ENCODE assay signal across 12 cellular contexts in the genomic region with DNA sequence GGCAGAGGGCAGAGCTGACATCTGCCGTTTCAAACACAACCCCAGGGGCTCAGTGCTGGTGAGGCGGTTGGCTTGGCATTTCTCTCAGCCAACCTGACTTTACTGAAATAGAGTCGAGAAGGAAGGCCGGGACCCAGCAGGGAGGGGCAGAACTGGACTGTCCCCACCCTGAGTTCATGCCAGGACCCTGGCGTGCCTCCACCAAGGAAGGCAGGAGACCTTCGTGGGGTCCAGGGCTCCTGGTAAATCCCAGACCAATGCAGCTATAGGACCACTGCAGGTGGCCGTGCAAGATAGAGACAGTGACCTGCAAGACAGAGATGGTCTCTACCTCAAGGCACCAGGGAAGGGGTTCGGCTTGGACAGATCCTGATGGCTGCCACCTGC.
DNase-seq lines count a peak whose midpoint lies in the region; ATAC-seq, FAIRE-seq and TF ChIP-seq lines count a peak whose summit lies in the region.
"Had no signal": no experiment of that assay in that cellular context is flagged by ENCODE, and none has a peak within 500 bp of the region (broad histone marks: within the 10 kb centered on the region; RNA-seq: fewer than 3 reads in every experiment).

No MANE protein-coding gene starts in this region.

- H3K56ac ChIP-seq in H9 (ENCODE audit: insufficient read length, low read depth, low read length) (no peak overlapping the region), H1 (replicated peaks; ENCODE audit: insufficient read length, low read depth, low read length) (no peak overlapping the region)

- H3K4me3 Mint-ChIP-seq in H9, result no peak overlapping the region; a peak in 1 of 5 replicates
- H3K4me3 Mint-ChIP-seq in nephron, result no peak overlapping the region
- H3K4me3 Mint-ChIP-seq: activated CD8-positive, alpha-beta T cell treated with anti-CD3 and anti-CD28 coated beads for 36 hours had no signal

- TF ChIP-seq CTCF in H9 (conservative IDR thresholded peaks at IDR 0.05), result no peak
- TF ChIP-seq CTCF in H1 (IDR thresholded peaks at IDR 0.05; ENCODE audit: control extremely low read depth in 1 of 3, insufficient read depth in 1 of 3, low read depth in 1 of 3, low read length in 3 of 3), result no peak
- TF ChIP-seq CTCF in nephron (IDR thresholded peaks at IDR 0.05; ENCODE audit: unreplicated experiment in 3 of 3), result no peak
- no peak for TF ChIP-seq CTCF in suprapubic skin (IDR thresholded peaks at IDR 0.05)
- TF ChIP-seq CTCF in omental fat pad (IDR thresholded peaks at IDR 0.05), result no peak

- H3K4me1 ChIP-seq in H9 (ENCODE audit: insufficient read depth, low read length) (peaks cover 4% of the 10 kb centered on the region; the same call in 1 of the 2 replicates), H1 (replicated peaks in 1 of 4; ENCODE audit: control insufficient read depth in 3 of 4, insufficient read depth in 4 of 4, low read length in 3 of 4) (peaks cover 5 to 10% (median 8%) of the 10 kb centered on the region in 4 experiments; a peak in 5 of 7 replicates), suprapubic skin (peaks cover 18% of the 10 kb centered on the region)

- H3K4me3 ChIP-seq in H1 (ENCODE audit: extremely low read depth in 1 of 4, insufficient read depth in 2 of 4, low read depth in 3 of 4, low read length in 4 of 4), result no peak overlapping the region
- peak overlapping the region; percentile 10 for H3K4me3 ChIP-seq in suprapubic skin

- no peak for TF ChIP-seq EP300 in H1 (IDR thresholded peaks at IDR 0.05; ENCODE audit: borderline replicate concordance in 1 of 2, low read depth in 2 of 2, low read length in 2 of 2)
- no peak for TF ChIP-seq EP300 in suprapubic skin (IDR thresholded peaks at IDR 0.05)

- H3K27ac Mint-ChIP-seq in H9 (no peak overlapping the region), nephron (peak overlapping the region in 2 of 3 experiments; percentile 94 to 96)
- H3K27ac Mint-ChIP-seq: activated CD8-positive, alpha-beta T cell treated with anti-CD3 and anti-CD28 coated beads for 36 hours had no signal

- POLR2A ChIA-PET in H1 (lab: Charles Lee; ENCODE audit: partially characterized antibody), result interaction anchor here (1.4 kb wide), 1 partner anchor 16 kb away, joined by 4 read pairs; no protein-coding TSS in a partner anchor

- H3K27me3 ChIP-seq in H9 (ENCODE audit: insufficient read depth, low read length), result no peaks in the 10 kb centered on the region
- H3K27me3 ChIP-seq in H1 (replicated peaks in 1 of 4; ENCODE audit: control insufficient read depth in 3 of 4, extremely low read depth in 1 of 4, insufficient read depth in 3 of 4, low read length in 3 of 4), result no peaks in the 10 kb centered on the region; a peak in 1 of 7 replicates
- no peaks in the 10 kb centered on the region for H3K27me3 ChIP-seq in suprapubic skin

- H2AK5ac ChIP-seq in H9 (ENCODE audit: insufficient read length, low read length), result no peak overlapping the region
- no peak overlapping the region for H2AK5ac ChIP-seq in H1 (ENCODE audit: low read depth, low read length)

- H3K9ac ChIP-seq in H9 (ENCODE audit: extremely low read depth, insufficient read length, low read length) (no peak overlapping the region), H1 (replicated peaks in 1 of 4; ENCODE audit: extremely low read depth in 1 of 4, low read depth in 3 of 4, low read length in 3 of 4) (no peak overlapping the region)

- H4K8ac ChIP-seq in H9 (replicated peaks; ENCODE audit: insufficient read length, low read depth, low read length) (no peak overlapping the region), H1 (ENCODE audit: extremely low read depth, insufficient read depth, low read length) (peak overlapping the region; percentile 87)

- no peak overlapping the region for H2BK20ac ChIP-seq in H9 (ENCODE audit: low read depth, low read length, poor library complexity, severe bottlenecking)
- no peak overlapping the region for H2BK20ac ChIP-seq in H1 (ENCODE audit: low read length)

- no peaks in the 10 kb centered on the region for H3K9me3 ChIP-seq in H9 (ENCODE audit: control insufficient read depth, low read depth, low read length)
- H3K9me3 ChIP-seq in H1 (ENCODE audit: insufficient read depth in 2 of 2, low read depth in 1 of 2, low read length in 1 of 2), result 0 out of 4 replicates have a peak, but pooled peaks cover 0 to 5% of the 10 kb centered on the region in 2 experiments
- H3K9me3 ChIP-seq in suprapubic skin, result no peaks in the 10 kb centered on the region

- H3K4ac ChIP-seq in H9 (ENCODE audit: low read depth, low read length) (no peak overlapping the region), H1 (replicated peaks; ENCODE audit: insufficient read length, low read depth, low read length) (no peak overlapping the region)

- ATAC-seq in GM19035 (IDR thresholded peaks at IDR 0.05; ENCODE audit: unreplicated experiment), result no peak
- ATAC-seq in omental fat pad (ENCODE audit: low FRiP score), result no peak
- ATAC-seq: activated CD8-positive, alpha-beta T cell treated with anti-CD3 and anti-CD28 coated beads for 36 hours had no signal

- no peak overlapping the region for H3T11ph ChIP-seq in H9 (ENCODE audit: low read length)

- H3K79me2 ChIP-seq in H9 (ENCODE audit: insufficient read depth, low read length) (no peaks in the 10 kb centered on the region), H1 (ENCODE audit: control insufficient read depth in 1 of 2, insufficient read depth in 2 of 2, low read length in 2 of 2) (no peaks in the 10 kb centered on the region; a peak in 1 of 4 replicates)

- H2AFZ ChIP-seq in H9 (ENCODE audit: low read length) (no peak overlapping the region), H1 (ENCODE audit: low read length) (no peak overlapping the region)

- DNase-seq in H9 (no peak), H1 (ENCODE audit: low read depth in 1 of 2, low spot score in 2 of 2) (no peak), suprapubic skin (ENCODE audit: low spot score in 2 of 2) (no peak), NCI-H2029 treated with DMSO at 0.1 percent for 48 hours (lab: John Stamatoyannopoulos, UW) (no peak), omental fat pad (ENCODE audit: low spot score) (no peak)
- DNase-seq in activated naive CD4-positive, alpha-beta T cell treated with anti-CD3 and anti-CD28 coated beads, Interleukin-2, amount 50 U/mL, for 16 hours, result no peak
- DNase-seq: activated CD8-positive, alpha-beta T cell treated with anti-CD3 and anti-CD28 coated beads for 36 hours; NCI-H1694 treated with DMSO at 0.1 percent for 48 hours; small intestine had no signal

- H3K23me2 ChIP-seq in H9 (ENCODE audit: insufficient read length, low read depth, low read length, poor library complexity, severe bottlenecking) (no peaks in the 10 kb centered on the region), H1 (ENCODE audit: low read depth, low read length) (no peaks in the 10 kb centered on the region; the same call in 1 of the 2 replicates)

- H2BK12ac ChIP-seq in H9 (ENCODE audit: insufficient read length, low read depth, low read length), result no peak overlapping the region
- H2BK12ac ChIP-seq in H1 (ENCODE audit: low read depth, low read length), result 0 out of 2 replicates have a peak overlapping the region, but pooled peaks have one; percentile 27

- no peak overlapping the region for H2BK120ac ChIP-seq in H9 (ENCODE audit: low read depth, low read length, poor library complexity, severe bottlenecking)
- no peak overlapping the region for H2BK120ac ChIP-seq in H1 (replicated peaks; ENCODE audit: low read depth, low read length)

- H3K4me2 ChIP-seq in H9 (ENCODE audit: insufficient read depth, insufficient read length, low read length) (no peak overlapping the region), H1 (ENCODE audit: insufficient read depth in 1 of 2, low read depth in 2 of 2, low read length in 2 of 2) (no peak overlapping the region; a peak in 1 of 4 replicates)

- H3K18ac ChIP-seq in H9 (ENCODE audit: insufficient read length, low read depth, low read length), result no peak overlapping the region
- H3K18ac ChIP-seq in H1 (ENCODE audit: extremely low read depth, low read length), result no peak overlapping the region

- H4K5ac ChIP-seq in H9 (ENCODE audit: insufficient read length, low read depth, low read length) (no peak overlapping the region), H1 (ENCODE audit: insufficient read length, low read depth, low read length) (no peak overlapping the region)

- H3K9me3 Mint-ChIP-seq in H9 (peaks cover 6 to 7% of the 10 kb centered on the region in 2 experiments; a peak in 4 of 5 replicates), nephron (peaks cover 3% of the 10 kb centered on the region)
- H3K9me3 Mint-ChIP-seq: activated CD8-positive, alpha-beta T cell treated with anti-CD3 and anti-CD28 coated beads for 36 hours had no signal

- FAIRE-seq in H1 (lab: Jason Lieb, UNC), result no peak
- FAIRE-seq: small intestine had no signal

- H3K79me1 ChIP-seq in H9 (ENCODE audit: insufficient read depth, low read depth, low read length, poor library complexity, severe bottlenecking), result no peaks in the 10 kb centered on the region
- no peaks in the 10 kb centered on the region; the same call in 1 of the 2 replicates for H3K79me1 ChIP-seq in H1 (ENCODE audit: low read depth, low read length)

- H3K23ac ChIP-seq in H9 (ENCODE audit: insufficient read length, low read depth, low read length), result no peak overlapping the region
- H3K23ac ChIP-seq in H1 (ENCODE audit: insufficient read length), result no peak overlapping the region

- H3K27me3 Mint-ChIP-seq in H9 (ENCODE audit: low read depth) (no peaks in the 10 kb centered on the region; the same call in 1 of the 2 replicates), nephron (ENCODE audit: low read depth) (peaks cover 3% of the 10 kb centered on the region)
- H3K27me3 Mint-ChIP-seq: activated CD8-positive, alpha-beta T cell treated with anti-CD3 and anti-CD28 coated beads for 36 hours had no signal

- H3K36me3 ChIP-seq in H1 (ENCODE audit: control insufficient read depth in 2 of 4, insufficient read depth in 4 of 4, low read length in 3 of 4) (no peaks in the 10 kb centered on the region), suprapubic skin (no peaks in the 10 kb centered on the region)

- H3K36me3 Mint-ChIP-seq in H9 (ENCODE audit: insufficient read depth in 1 of 3, low read depth in 3 of 3) (peaks cover 0 to 6% (median 0%) of the 10 kb centered on the region in 3 experiments; a peak in 2 of 7 replicates), nephron (ENCODE audit: low read depth) (peaks cover 9% of the 10 kb centered on the region)

- H4K91ac ChIP-seq in H9 (ENCODE audit: insufficient read length, low read depth, low read length) (no peak overlapping the region), H1 (replicated peaks; ENCODE audit: insufficient read length, low read length) (peak overlapping the region; percentile 40)

- no peak for TF ChIP-seq RAD21 in H1 (IDR thresholded peaks at IDR 0.05 in 1 of 2, conservative IDR thresholded peaks at IDR 0.05 in 1 of 2; ENCODE audit: low read depth in 2 of 2, low read length in 2 of 2)

- CTCF ChIA-PET in H1 (lab: Charles Lee; ENCODE audit: partially characterized antibody), result interaction anchor here (1.1 kb wide), 1 partner anchor 13 kb away, joined by 4 read pairs; no protein-coding TSS in a partner anchor

- no CpG with 5 or more reads among the region's 8 CpGs for WGBS in H9 (ENCODE audit: extremely low coverage, insufficient read length, low lambda C conversion rate)
- WGBS in H1 (ENCODE audit: extremely low coverage in 1 of 2, insufficient coverage in 1 of 2, insufficient read length in 1 of 2, insufficient replicate concordance in 2 of 2, low coverage in 1 of 2, low lambda C conversion rate in 2 of 2, missing lambda C conversion rate in 1 of 2), 2 experiments, result 91% methylated on average over 8 of the region's 8 CpGs; no CpG with 5 or more reads in 1 of the 2 experiments
- WGBS in suprapubic skin, result 64% methylated on average over 6 of the region's 8 CpGs

- TF ChIP-seq POLR2A in H1 (IDR thresholded peaks at IDR 0.05; ENCODE audit: control extremely low read depth in 1 of 2, low read depth in 2 of 2, low read length in 2 of 2) (no peak), suprapubic skin (IDR thresholded peaks at IDR 0.05) (no peak)

- peak overlapping the region; percentile 70 for H3K14ac ChIP-seq in H9 (ENCODE audit: insufficient read depth, low read length)
- no peak overlapping the region for H3K14ac ChIP-seq in H1 (ENCODE audit: insufficient read length)

- H2BK5ac ChIP-seq in H9 (ENCODE audit: insufficient read length, low read length) (no peak overlapping the region), H1 (ENCODE audit: low read depth, low read length) (no peak overlapping the region)

- H2BK15ac ChIP-seq in H9 (ENCODE audit: low read depth, low read length), result no peak overlapping the region
- H2BK15ac ChIP-seq in H1 (ENCODE audit: low read length), result no peak overlapping the region; the same call in 1 of the 2 replicates

- H4K20me1 ChIP-seq in H9 (ENCODE audit: control insufficient read depth, insufficient read depth, insufficient read length), result no peaks in the 10 kb centered on the region
- H4K20me1 ChIP-seq in H1 (replicated peaks in 1 of 2; ENCODE audit: control insufficient read depth in 1 of 2, insufficient read depth in 2 of 2, low read length in 2 of 2), result peaks cover 0 to 3% of the 10 kb centered on the region in 2 experiments

- H3K4me1 Mint-ChIP-seq in H9 (peaks cover 7 to 12% of the 10 kb centered on the region in 2 experiments), nephron (peaks cover 44% of the 10 kb centered on the region)

- no peak overlapping the region for H3K27ac ChIP-seq in H9 (ENCODE audit: insufficient read length, low read depth, low read length)
- H3K27ac ChIP-seq in H1 (ENCODE audit: low read depth, low read length), result no peak overlapping the region
- H3K27ac ChIP-seq in suprapubic skin, result peak overlapping the region; percentile 70
- H3K27ac ChIP-seq: VCaP had no signal

Comparison
In these comparisons a context has a peak if more than half of its experiments do, and no peak if none do; other contexts are left out.
1. H3K27ac Mint-ChIP-seq: peak in nephron (2 of 3); none in H9 (0 of 3).